Comparison of ENCODE assay signal across 8 cellular contexts in the genomic region with DNA sequence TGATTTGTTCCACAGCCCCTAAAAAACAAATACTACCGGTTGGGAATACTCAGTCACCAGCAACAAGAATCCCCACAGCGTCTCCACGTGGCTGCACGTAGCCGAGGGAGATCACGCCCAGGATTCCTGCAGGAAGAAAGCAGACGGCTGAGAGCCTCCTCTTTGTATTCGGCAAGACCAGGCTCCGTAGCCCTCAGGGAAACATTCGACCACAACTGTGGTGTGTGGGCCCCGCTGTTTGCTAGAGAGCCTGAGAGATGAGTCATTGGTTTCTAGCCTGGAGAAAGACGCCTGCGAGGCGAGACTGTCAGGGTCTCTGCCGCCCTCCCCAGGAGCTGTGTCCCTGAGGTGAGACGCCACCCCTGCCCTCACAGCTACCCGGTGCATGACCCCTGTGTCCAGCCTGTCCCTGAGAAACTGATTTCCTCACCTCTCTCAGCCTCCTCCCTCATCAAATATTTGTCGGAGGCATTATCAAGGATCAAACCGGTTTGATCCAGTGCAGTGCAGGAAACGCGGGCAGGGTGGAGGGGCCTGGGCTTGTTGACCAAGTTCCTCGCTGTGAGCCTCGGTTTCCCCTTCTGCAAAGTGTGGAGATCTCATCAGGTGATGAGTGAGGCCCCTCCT. TPM values are rescaled to one million over a fixed set of nuclear protein-coding genes. Genes with fewer than 3 reads are reported as not detected.
A peak's percentile ranks its signal among the peaks of the same experiment; 100 is the strongest.
DNase-seq lines count a peak whose midpoint lies in the region; ATAC-seq lines count a peak whose summit lies in the region.

No MANE protein-coding gene starts in this region.

- H3K4me3 ChIP-seq in naive thymus-derived CD4-positive, alpha-beta T cell (ENCODE audit: low read length): peak overlapping the region; percentile 43

- POLR2A ChIA-PET in activated CD4-positive, alpha-beta T cell treated with anti-CD3 and anti-CD28 coated beads, Interleukin-2, amount 10 ng/mL, durations not matched to agents 7 days and 5 days (lab: Charles Lee): interaction anchor here (1.0 kb wide), 2 partner anchors 14 to 48 kb away, joined by 3 to 4 read pairs; a partner anchor contains a TSS
- POLR2A ChIA-PET in naive thymus-derived CD4-positive, alpha-beta T cell (lab: Charles Lee): interaction anchor here (0.5 to 19.4 kb wide), 9 partner anchors 7 to 253 kb away, joined by 3 to 552 read pairs (median 12); a partner anchor contains a TSS

- peaks cover 53 to 66% of the 10 kb centered on the region in 2 donors for H3K4me1 ChIP-seq in naive thymus-derived CD4-positive, alpha-beta T cell (ENCODE audit: control insufficient read depth in 2 of 2, insufficient read depth in 2 of 2, low read length in 2 of 2)

- peak overlapping the region; percentile 97 for H3K27ac ChIP-seq in KOPT-K1 (ENCODE audit: low read depth, low read length, poor library complexity, severe bottlenecking)
- peak overlapping the region; percentile 61 for H3K27ac ChIP-seq in naive thymus-derived CD4-positive, alpha-beta T cell (ENCODE audit: low read depth, low read length)

- no peaks in the 10 kb centered on the region for H3K9me3 ChIP-seq in KOPT-K1 (ENCODE audit: insufficient read depth, low read length, poor library complexity, severe bottlenecking)
- H3K9me3 ChIP-seq in naive thymus-derived CD4-positive, alpha-beta T cell (ENCODE audit: control insufficient read depth in 2 of 3, low read length in 3 of 3): no peaks in the 10 kb centered on the region

- DNase-seq in CD1c-positive myeloid dendritic cell (ENCODE audit: extremely low spot score): peak; percentile 59
- peak; percentile 83 for DNase-seq in activated CD4-positive, alpha-beta T cell treated with anti-CD3 and anti-CD28 coated beads, Interleukin-2, amount 10 ng/mL, durations not matched to agents 7 days and 5 days
- peak; percentile 88 for DNase-seq in dedifferentiated amniotic fluid mesenchymal stem cell (ENCODE audit: extremely low spot score)
- peak in 3 of 9 donors; percentile 18 to 79 (median 62) for DNase-seq in naive thymus-derived CD4-positive, alpha-beta T cell
- DNase-seq in stimulated activated naive CD8-positive, alpha-beta T cell treated with anti-CD3 and anti-CD28 coated beads, Interleukin-15, Interleukin-2, amounts not matched to agents 100 U/mL and 50 U/mL, for 24 hours: peak; percentile 81
- no peak for DNase-seq in NCI-H748 (lab: John Stamatoyannopoulos, UW; ENCODE audit: unreplicated experiment)

- no peaks in the 10 kb centered on the region for H3K27me3 Mint-ChIP-seq in activated CD4-positive, alpha-beta T cell treated with anti-CD3 and anti-CD28 coated beads, Interleukin-2, amount 10 ng/mL, durations not matched to agents 7 days and 5 days
- no peaks in the 10 kb centered on the region for H3K27me3 Mint-ChIP-seq in naive thymus-derived CD4-positive, alpha-beta T cell

- H3K36me3 Mint-ChIP-seq in activated CD4-positive, alpha-beta T cell treated with anti-CD3 and anti-CD28 coated beads, Interleukin-2, amount 10 ng/mL, durations not matched to agents 7 days and 5 days (ENCODE audit: low read depth): peaks cover 33% of the 10 kb centered on the region
- peaks cover 0 to 26% (median 0%) of the 10 kb centered on the region in 5 donors for H3K36me3 Mint-ChIP-seq in naive thymus-derived CD4-positive, alpha-beta T cell

- no peaks in the 10 kb centered on the region for H3K27me3 ChIP-seq in naive thymus-derived CD4-positive, alpha-beta T cell (ENCODE audit: control insufficient read depth in 2 of 2, insufficient read depth in 2 of 2, low read length in 2 of 2)

- H3K4me3 Mint-ChIP-seq in activated CD4-positive, alpha-beta T cell treated with anti-CD3 and anti-CD28 coated beads, Interleukin-2, amount 10 ng/mL, durations not matched to agents 7 days and 5 days: peak overlapping the region; percentile 84
- peak overlapping the region in 9 of 10 donors; percentile 16 to 92 (median 66) for H3K4me3 Mint-ChIP-seq in naive thymus-derived CD4-positive, alpha-beta T cell

- intact Hi-C loops in naive thymus-derived CD4-positive, alpha-beta T cell (cut with micrococcal nuclease): loop anchor here (1.0 kb wide), 5 partner anchors 7 to 49 kb away; a partner anchor contains a TSS

- H3K27ac Mint-ChIP-seq in activated CD4-positive, alpha-beta T cell treated with anti-CD3 and anti-CD28 coated beads, Interleukin-2, amount 10 ng/mL, durations not matched to agents 7 days and 5 days: peak overlapping the region; percentile 96
- H3K27ac Mint-ChIP-seq in naive thymus-derived CD4-positive, alpha-beta T cell: peak overlapping the region; percentile 93 to 99 (median 96)

- CTCF ChIA-PET in activated CD4-positive, alpha-beta T cell treated with anti-CD3 and anti-CD28 coated beads, Interleukin-2, amount 10 ng/mL, durations not matched to agents 7 days and 5 days (lab: Charles Lee): interaction anchor here (0.9 to 3.5 kb wide), 5 partner anchors 8 to 185 kb away, joined by 3 to 17 read pairs (median 4); a partner anchor contains a TSS
- CTCF ChIA-PET in naive thymus-derived CD4-positive, alpha-beta T cell (lab: Charles Lee): interaction anchor here (0.6 to 5.5 kb wide), 4 partner anchors 12 to 49 kb away, joined by 4 to 61 read pairs (median 17); a partner anchor contains a TSS

- no peaks in the 10 kb centered on the region for H3K36me3 ChIP-seq in KOPT-K1 (ENCODE audit: insufficient read depth, low read length)
- no peaks in the 10 kb centered on the region for H3K36me3 ChIP-seq in naive thymus-derived CD4-positive, alpha-beta T cell (ENCODE audit: control insufficient read depth in 2 of 3, insufficient read depth in 3 of 3, low read length in 3 of 3)

- peak; percentile 56 for ATAC-seq in GM21528 (IDR thresholded peaks at IDR 0.05; ENCODE audit: low FRiP score, unreplicated experiment)
- peak; percentile 79 for ATAC-seq in naive thymus-derived CD4-positive, alpha-beta T cell
- peak; percentile 94 for ATAC-seq in stimulated activated naive CD8-positive, alpha-beta T cell treated with anti-CD3 and anti-CD28 coated beads, Interleukin-15, Interleukin-2, amounts not matched to agents 100 U/mL and 50 U/mL, for 24 hours

- peaks cover 85% of the 10 kb centered on the region for H3K4me1 Mint-ChIP-seq in activated CD4-positive, alpha-beta T cell treated with anti-CD3 and anti-CD28 coated beads, Interleukin-2, amount 10 ng/mL, durations not matched to agents 7 days and 5 days
- peaks cover 38 to 82% (median 64%) of the 10 kb centered on the region in 7 donors for H3K4me1 Mint-ChIP-seq in naive thymus-derived CD4-positive, alpha-beta T cell

- H3K9me3 Mint-ChIP-seq in activated CD4-positive, alpha-beta T cell treated with anti-CD3 and anti-CD28 coated beads, Interleukin-2, amount 10 ng/mL, durations not matched to agents 7 days and 5 days: no peaks in the 10 kb centered on the region
- H3K9me3 Mint-ChIP-seq in naive thymus-derived CD4-positive, alpha-beta T cell: peaks cover 0 to 2% (median 0%) of the 10 kb centered on the region in 11 donors

RNA-seq across cellular contexts. Expression of a gene that starts 4.7 kb away (rescaled TPM):
- 1 to 10 TPM; 5.3 to 7.2 TPM for total RNA-seq in activated CD4-positive, alpha-beta T cell treated with anti-CD3 and anti-CD28 coated beads, Interleukin-2, amount 10 ng/mL, durations not matched to agents 7 days and 5 days
- 10 to 100 TPM in 2 of 5 experiments, 1 to 10 TPM in 1, under 1 TPM in 1, not detected in 1; 0.65 to 15.7 (median 8.0) TPM for total RNA-seq in naive thymus-derived CD4-positive, alpha-beta T cell
- polyA plus RNA-seq in naive thymus-derived CD4-positive, alpha-beta T cell: not detected

RNA-seq across cellular contexts. Expression of a gene that starts 20.7 kb away (rescaled TPM):
- total RNA-seq in activated CD4-positive, alpha-beta T cell treated with anti-CD3 and anti-CD28 coated beads, Interleukin-2, amount 10 ng/mL, durations not matched to agents 7 days and 5 days: 10 to 100 TPM; 74.5 to 74.9 TPM
- 100 to 1,000 TPM in 2 of 5 experiments, 10 to 100 TPM in 3; 24.8 to 124 (median 73.6) TPM for total RNA-seq in naive thymus-derived CD4-positive, alpha-beta T cell
- 100 to 1,000 TPM; 116 to 160 TPM for polyA plus RNA-seq in naive thymus-derived CD4-positive, alpha-beta T cell

RNA-seq across cellular contexts. Expression of a gene that starts 27.0 kb away (rescaled TPM):
- total RNA-seq in activated CD4-positive, alpha-beta T cell treated with anti-CD3 and anti-CD28 coated beads, Interleukin-2, amount 10 ng/mL, durations not matched to agents 7 days and 5 days: 10 to 100 TPM; 16.6 to 17.6 TPM
- total RNA-seq in naive thymus-derived CD4-positive, alpha-beta T cell: 10 to 100 TPM; 18.7 to 45.9 (median 25.0) TPM
- polyA plus RNA-seq in naive thymus-derived CD4-positive, alpha-beta T cell: 10 to 100 TPM; 69.6 to 80.3 TPM

RNA-seq across cellular contexts. Expression of a gene that starts 48.5 kb away (rescaled TPM):
- 100 to 1,000 TPM in 1 of 2 experiments, 10 to 100 TPM in 1; 91.3 to 107 TPM for total RNA-seq in activated CD4-positive, alpha-beta T cell treated with anti-CD3 and anti-CD28 coated beads, Interleukin-2, amount 10 ng/mL, durations not matched to agents 7 days and 5 days
- 100 to 1,000 TPM; 120 to 187 (median 139) TPM for total RNA-seq in naive thymus-derived CD4-positive, alpha-beta T cell
- 100 to 1,000 TPM; 180 to 199 TPM for polyA plus RNA-seq in naive thymus-derived CD4-positive, alpha-beta T cell
